13 cellular contexts compared by ENCODE assay signal in the genomic region with DNA sequence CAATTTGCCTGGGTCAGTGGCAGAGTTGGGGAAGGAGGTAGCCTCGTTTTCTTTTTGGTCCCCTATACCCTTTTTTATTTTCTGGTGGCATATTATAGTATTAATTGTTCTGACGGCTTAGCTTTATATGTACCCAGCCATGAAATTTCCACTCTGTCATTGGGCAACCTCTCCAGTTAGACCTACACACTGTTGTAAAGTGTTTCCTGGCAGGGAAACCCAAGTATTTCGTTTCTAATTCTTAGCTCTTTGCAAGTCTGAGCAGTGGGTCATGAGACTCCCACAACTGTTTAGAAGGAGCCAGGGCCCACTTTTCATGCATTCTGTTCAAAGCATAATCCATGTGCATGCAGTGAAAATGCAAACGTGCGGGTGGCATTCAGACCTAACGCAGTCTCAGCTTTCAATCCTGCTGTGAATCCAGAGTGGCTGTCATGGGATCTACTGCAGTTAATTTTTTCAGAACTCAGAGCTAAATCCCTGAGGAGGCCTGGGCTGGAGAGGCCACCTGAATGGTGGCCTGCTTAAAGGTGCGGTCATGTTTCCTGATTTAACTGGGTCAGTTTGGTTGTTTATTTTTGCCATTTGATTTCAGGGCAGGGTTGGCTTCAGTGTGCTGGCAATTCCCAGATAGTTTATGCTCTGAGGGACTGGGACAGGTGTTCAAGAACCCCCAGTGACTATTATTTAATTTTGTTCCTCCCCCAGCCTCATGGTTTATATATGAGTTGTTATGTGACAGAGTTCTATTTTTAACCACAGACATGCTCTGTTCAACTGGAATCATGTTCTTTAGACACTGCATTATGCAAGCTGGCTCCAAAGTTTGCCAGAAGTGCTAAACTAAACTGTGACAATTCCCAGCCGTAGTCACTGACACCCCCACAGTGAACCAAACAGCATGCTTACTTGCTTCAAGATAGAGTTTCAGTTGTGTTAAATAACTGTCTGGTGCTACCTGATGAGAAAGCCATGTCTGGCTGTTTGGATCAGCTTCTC. TPM values are rescaled to one million over a fixed set of nuclear protein-coding genes. Genes with fewer than 3 reads are reported as not detected.
DNase-seq lines count a peak whose midpoint lies in the region; ATAC-seq and TF ChIP-seq lines count a peak whose summit lies in the region.
"Had no signal": no experiment of that assay in that cellular context is flagged by ENCODE, and none has a peak within 500 bp of the region (broad histone marks: within the 10 kb centered on the region; RNA-seq: fewer than 3 reads in every experiment).

No MANE protein-coding gene starts in this region.

- no peak overlapping the region for H2AFZ ChIP-seq in osteoblast (ENCODE audit: low read length)

- WGBS in gastroesophageal sphincter (ENCODE audit: low coverage in 1 of 2), 2 donors, result 24 to 49% methylated on average over 3 to 8 of the region's 8 CpGs

- H3K36me3 ChIP-seq in gastroesophageal sphincter, result no peaks in the 10 kb centered on the region
- no peaks in the 10 kb centered on the region for H3K36me3 ChIP-seq in osteoblast (ENCODE audit: insufficient read depth, low read length)
- H3K36me3 ChIP-seq: BLaER1 had no signal

- no peaks in the 10 kb centered on the region for H4K20me1 ChIP-seq in osteoblast (ENCODE audit: insufficient read depth, low read length)
- H4K20me1 ChIP-seq: BLaER1 had no signal

- peak; percentile 84 for ATAC-seq in gastroesophageal sphincter
- ATAC-seq in GM18511 (IDR thresholded peaks at IDR 0.05; ENCODE audit: unreplicated experiment), result no peak
- ATAC-seq in HG03025 (IDR thresholded peaks at IDR 0.05; ENCODE audit: low FRiP score, unreplicated experiment), result no peak
- ATAC-seq: activated T-helper 17 cell treated with anti-CD3 and anti-CD28 coated beads, Interleukin-2, amount 50 U/mL, for 72 hours had no signal

- no peak for TF ChIP-seq EP300 in gastroesophageal sphincter (IDR thresholded peaks at IDR 0.05)

- H3K79me2 ChIP-seq in osteoblast (ENCODE audit: insufficient read depth, low read length), result no peaks in the 10 kb centered on the region

- H3K4me1 ChIP-seq in gastroesophageal sphincter (peaks cover 4 to 23% (median 8%) of the 10 kb centered on the region in 3 donors), osteoblast (ENCODE audit: insufficient read depth, low read length) (peaks cover 4% of the 10 kb centered on the region)

- no peak for TF ChIP-seq POLR2A in gastroesophageal sphincter (IDR thresholded peaks at IDR 0.05)

- H3K4me3 ChIP-seq in AG10803 (ENCODE audit: low read length), result no peak overlapping the region
- H3K4me3 ChIP-seq in gastroesophageal sphincter, result no peak overlapping the region
- no peak overlapping the region for H3K4me3 ChIP-seq in osteoblast (ENCODE audit: insufficient read depth, low read length)
- H3K4me3 ChIP-seq: BLaER1 had no signal

- DNase-seq in AG10803 (ENCODE audit: low read depth), result peak; percentile 59
- peak; percentile 48 for DNase-seq in NCI-H345 treated with DMSO at 0.1 percent for 48 hours (lab: John Stamatoyannopoulos, UW; ENCODE audit: unreplicated experiment)
- DNase-seq in osteoblast (ENCODE audit: insufficient read length, low spot score, missing footprints), result no peak
- no peak for DNase-seq in SW 1271 (lab: John Stamatoyannopoulos, UW)
- no peak for DNase-seq in pons (ENCODE audit: low spot score)
- DNase-seq: KG1; NCI-H748 treated with DMSO at 0.1 percent for 48 hours; stimulated activated CD4-positive, alpha-beta T cell treated with anti-CD3 and anti-CD28 coated beads, Interleukin-12 subunit alpha, Interleukin-12 subunit beta, amount 100 ng/mL, for 4 hours had no signal

- H3K4me2 ChIP-seq in osteoblast (ENCODE audit: insufficient read depth, low read length), result peak overlapping the region; percentile 26
- H3K4me2 ChIP-seq: BLaER1 had no signal

- no peak for TF ChIP-seq CTCF in AG10803 (conservative IDR thresholded peaks at IDR 0.05; ENCODE audit: low read length)
- TF ChIP-seq CTCF in gastroesophageal sphincter (IDR thresholded peaks at IDR 0.05), result no peak
- TF ChIP-seq CTCF in osteoblast (IDR thresholded peaks at IDR 0.05; ENCODE audit: extremely low read depth, low read depth, low read length), result no peak

- H3K27ac ChIP-seq in gastroesophageal sphincter, result peak overlapping the region; percentile 58 to 81 (median 76)
- no peak overlapping the region for H3K27ac ChIP-seq in osteoblast (ENCODE audit: low read depth, low read length)
- H3K27ac ChIP-seq: BLaER1 had no signal

- H3K27me3 ChIP-seq in gastroesophageal sphincter (no peaks in the 10 kb centered on the region), osteoblast (ENCODE audit: insufficient read depth, low read length) (peaks cover 22% of the 10 kb centered on the region)
- H3K27me3 ChIP-seq: BLaER1 had no signal

- H3K9me3 ChIP-seq in gastroesophageal sphincter, result no peaks in the 10 kb centered on the region
- peaks cover 3% of the 10 kb centered on the region for H3K9me3 ChIP-seq in osteoblast (ENCODE audit: low read depth, low read length)
- H3K9me3 ChIP-seq: BLaER1 had no signal

RNA-seq across cellular contexts. Expression of a gene that starts 27.4 kb away (rescaled TPM):
- 100 to 1,000 TPM in 1 of 4 donors, 10 to 100 TPM in 3; 80.0 to 132 (median 93.2) TPM for total RNA-seq in gastroesophageal sphincter
- 36.9 and 39.5 TPM in 2 replicates for total RNA-seq in osteoblast

Comparison
In these comparisons a context has a peak if more than half of its experiments do, and no peak if none do; other contexts are left out.
1. DNase-seq: peak in AG10803 (single experiment) and NCI-H345 treated with DMSO at 0.1 percent for 48 hours (single experiment); none in osteoblast (single experiment), SW 1271 (0 of 2) and pons (single experiment).